In the genomic region with DNA sequence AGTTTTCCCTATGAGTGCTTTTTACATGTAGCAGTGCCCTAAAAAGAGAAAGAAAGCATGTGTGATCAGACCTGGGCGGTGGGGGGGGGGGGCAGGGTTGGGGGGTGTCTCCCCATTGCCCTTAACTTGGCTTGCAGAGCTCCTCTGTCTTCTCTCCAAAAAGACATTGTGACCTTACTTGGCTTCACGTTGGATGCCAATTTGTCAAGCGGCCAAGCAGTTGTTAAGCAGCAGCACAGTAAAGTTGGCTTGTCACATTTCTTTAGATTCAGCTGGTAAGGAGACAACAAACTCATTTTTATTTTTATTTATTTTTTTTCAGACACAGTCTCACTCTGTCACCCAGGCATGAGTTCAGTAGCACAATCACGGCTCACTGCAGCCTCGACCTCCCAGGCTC, we compare ENCODE assay signal across 12 cellular contexts. TPM values are rescaled to one million over a fixed set of nuclear protein-coding genes. Genes with fewer than 3 reads are reported as not detected.
"Had no signal": no experiment of that assay in that cellular context is flagged by ENCODE, and none has a peak within 500 bp of the region (broad histone marks: within the 10 kb centered on the region; RNA-seq: fewer than 3 reads in every experiment).

No MANE protein-coding gene starts in this region.

- H3K9me3 ChIP-seq: heart right ventricle, left ventricle myocardium inferior, neutrophil, right atrium auricular region, tibial artery, upper lobe of right lung had no signal

- H3K4me3 ChIP-seq: coronary artery, heart right ventricle, left ventricle myocardium inferior, lung, right atrium auricular region, tibial artery, upper lobe of right lung had no signal

- H3K27ac Mint-ChIP-seq: naive thymus-derived CD4-positive, alpha-beta T cell; nephron progenitor cell had no signal

- DNase-seq: left ventricle myocardium inferior had no signal

- H3K27me3 Mint-ChIP-seq: naive thymus-derived CD4-positive, alpha-beta T cell had no signal

- H3K27me3 ChIP-seq: neutrophil, right atrium auricular region, tibial artery, upper lobe of right lung had no signal

- H3K4me1 Mint-ChIP-seq: naive thymus-derived CD4-positive, alpha-beta T cell had no signal

- H3K36me3 Mint-ChIP-seq: naive thymus-derived CD4-positive, alpha-beta T cell had no signal

- H3K4me3 Mint-ChIP-seq: naive thymus-derived CD4-positive, alpha-beta T cell; nephron progenitor cell had no signal

- H3K4me1 ChIP-seq: heart right ventricle, left ventricle myocardium inferior, right atrium auricular region, upper lobe of right lung had no signal

- H3K36me3 ChIP-seq: heart right ventricle, left ventricle myocardium inferior, neutrophil, right atrium auricular region, tibial artery, upper lobe of right lung had no signal

- H3K27ac ChIP-seq: coronary artery, heart right ventricle, left ventricle myocardium inferior, neutrophil, right atrium auricular region, tibial artery, upper lobe of right lung had no signal

RNA-seq across cellular contexts. Expression of gene ZNF157, which starts 57.3 kb away (rescaled TPM):
- total RNA-seq: dermis microvascular lymphatic vessel endothelial cell, glomerular endothelial cell, left ventricle myocardium inferior had no signal
